16 cellular contexts compared by ENCODE assay signal in the genomic region with DNA sequence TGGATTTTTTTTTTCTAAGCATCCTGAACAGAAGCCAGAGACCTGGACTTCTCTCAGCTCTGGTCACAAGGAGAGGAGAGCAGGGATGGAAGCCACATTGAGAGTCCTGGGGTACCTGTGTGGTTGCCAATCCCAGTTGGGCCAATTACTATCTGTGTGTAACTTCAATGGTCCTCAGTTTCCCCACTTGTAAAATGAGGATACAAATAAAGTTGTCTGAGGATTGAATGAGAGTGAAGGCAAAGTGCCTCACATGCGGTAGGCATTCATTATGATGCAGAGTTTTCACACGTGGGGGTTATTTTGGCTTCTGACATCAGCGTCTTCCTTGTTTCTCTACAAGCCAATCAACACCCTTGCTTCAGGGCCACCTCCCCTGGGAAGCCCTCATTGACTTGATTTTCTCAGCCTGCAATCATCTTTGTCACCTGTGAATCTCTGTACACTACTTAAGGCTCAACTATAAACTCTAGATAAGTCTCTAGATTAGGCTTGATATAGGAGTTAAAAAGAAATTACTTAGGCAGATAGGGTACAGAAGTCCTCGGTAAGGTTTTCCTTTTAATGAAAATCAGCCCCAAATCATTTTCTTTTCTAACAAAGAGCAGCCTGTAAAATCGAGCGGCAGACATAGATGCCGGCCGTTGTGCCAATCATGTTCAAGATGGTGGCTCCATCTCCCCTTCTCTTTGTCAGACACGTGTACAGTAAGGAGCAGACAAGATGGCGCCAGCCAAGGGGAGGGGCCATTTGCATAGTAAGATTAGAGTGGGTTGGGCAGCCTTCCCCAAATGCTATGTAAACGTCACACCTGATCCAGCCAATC.
"Had no signal": no experiment of that assay in that cellular context is flagged by ENCODE, and none has a peak within 500 bp of the region (broad histone marks: within the 10 kb centered on the region; RNA-seq: fewer than 3 reads in every experiment).

No MANE protein-coding gene starts in this region.

- H3K36me3 Mint-ChIP-seq: naive thymus-derived CD8-positive, alpha-beta T cell had no signal

- DNase-seq: activated CD4-positive, alpha-beta T cell treated with anti-CD3 and anti-CD28 coated beads for 4 hours; activated naive CD4-positive, alpha-beta T cell; activated naive CD8-positive, alpha-beta T cell treated with anti-CD3 and anti-CD28 coated beads, Interleukin-2, amount 50 U/mL, for 24 hours; activated T-cell treated with anti-CD3 and anti-CD28 coated beads for 4 hours; aorta; dermis blood vessel endothelial cell; head of caudate nucleus; kidney glomerular epithelial cell; left ventricle myocardium superior; mesenchymal stem cell; naive thymus-derived CD8-positive, alpha-beta T cell; stimulated activated CD4-positive, alpha-beta T cell treated with anti-CD3 and anti-CD28 coated beads, Interleukin-12 subunit alpha, Interleukin-12 subunit beta, amount 100 ng/mL, for 4 hours; stimulated activated CD4-positive, alpha-beta T cell treated with anti-CD3 and anti-CD28 coated beads, Interleukin-2, amount 100 ng/mL, for 24 hours; thyroid gland had no signal

- H3K9me3 ChIP-seq: thyroid gland had no signal

- H2AFZ ChIP-seq: parathyroid adenoma had no signal

- H3K27ac Mint-ChIP-seq: activated naive CD8-positive, alpha-beta T cell treated with anti-CD3 and anti-CD28 coated beads, Interleukin-2, amount 50 U/mL, for 24 hours; naive thymus-derived CD8-positive, alpha-beta T cell had no signal

- H3K9me3 Mint-ChIP-seq: activated naive CD8-positive, alpha-beta T cell treated with anti-CD3 and anti-CD28 coated beads, Interleukin-2, amount 50 U/mL, for 24 hours; naive thymus-derived CD8-positive, alpha-beta T cell had no signal

- FAIRE-seq: frontal cortex had no signal

- H3K4me3 ChIP-seq: thyroid gland had no signal

- H3K4me1 ChIP-seq: parathyroid adenoma, thyroid gland had no signal

- H3K27me3 ChIP-seq: thyroid gland had no signal

- H3K36me3 ChIP-seq: thyroid gland had no signal

- H3K9ac ChIP-seq: parathyroid adenoma had no signal

- H3K4me1 Mint-ChIP-seq: activated naive CD8-positive, alpha-beta T cell treated with anti-CD3 and anti-CD28 coated beads, Interleukin-2, amount 50 U/mL, for 24 hours; naive thymus-derived CD8-positive, alpha-beta T cell had no signal

- H3K27ac ChIP-seq: parathyroid adenoma, thyroid gland had no signal

- H3K4me3 Mint-ChIP-seq: activated naive CD8-positive, alpha-beta T cell treated with anti-CD3 and anti-CD28 coated beads, Interleukin-2, amount 50 U/mL, for 24 hours; naive thymus-derived CD8-positive, alpha-beta T cell had no signal

- ATAC-seq: activated naive CD8-positive, alpha-beta T cell treated with anti-CD3 and anti-CD28 coated beads, Interleukin-2, amount 50 U/mL, for 24 hours; left ventricle myocardium superior; naive thymus-derived CD8-positive, alpha-beta T cell had no signal

- H3K79me2 ChIP-seq: parathyroid adenoma had no signal
